9 cellular contexts compared by ENCODE assay signal in genomic region chr2:218260742-218261423, GRCh38. TPM values are rescaled to one million over a fixed set of nuclear protein-coding genes. Genes with fewer than 3 reads are reported as not detected.
DNase-seq lines count a peak whose midpoint lies in the region; ATAC-seq and TF ChIP-seq lines count a peak whose summit lies in the region.
"Had no signal": no experiment of that assay in that cellular context is flagged by ENCODE, and none has a peak within 500 bp of the region (broad histone marks: within the 10 kb centered on the region; RNA-seq: fewer than 3 reads in every experiment).

Gene GPBAR1 (plus strand): TSS chr2:218261015. CDS start chr2:218262725, 1,710 bp downstream.

- H3K9ac ChIP-seq in subcutaneous abdominal adipose tissue (ENCODE audit: low read length in 5 of 5): peak within 1 kb of the TSS in 4 of 5 donors; percentile 53 to 79 (median 66)

- ATAC-seq in activated naive CD8-positive, alpha-beta T cell treated with anti-CD3 and anti-CD28 coated beads, Interleukin-2, amount 10 ng/mL, durations not matched to agents 7 days and 5 days (ENCODE audit: low read depth): no peak
- peak; percentile 12 to 41 (median 34) for ATAC-seq in right lobe of liver

- H3K27ac Mint-ChIP-seq in activated naive CD8-positive, alpha-beta T cell treated with anti-CD3 and anti-CD28 coated beads, Interleukin-2, amount 10 ng/mL, durations not matched to agents 7 days and 5 days: peak within 1 kb of the TSS; percentile 34

- no peak for TF ChIP-seq POLR2A in right lobe of liver (IDR thresholded peaks at IDR 0.05)

- TF ChIP-seq CTCF in right lobe of liver (IDR thresholded peaks at IDR 0.05): no peak

- intact Hi-C loops in right lobe of liver (cut with DNase I): no loop called here

- H3K27me3 ChIP-seq in right lobe of liver: no peaks in the 10 kb centered on the region
- H3K27me3 ChIP-seq in subcutaneous abdominal adipose tissue (ENCODE audit: control insufficient read depth in 5 of 5, insufficient read depth in 4 of 5, low read length in 5 of 5): no peaks in the 10 kb centered on the region

- peaks cover 0 to 16% (median 6%) of the 10 kb centered on the region in 4 donors for H3K4me1 ChIP-seq in right lobe of liver
- peaks cover 38 to 82% (median 75%) of the 10 kb centered on the region in 5 donors for H3K4me1 ChIP-seq in subcutaneous abdominal adipose tissue (ENCODE audit: control insufficient read depth in 5 of 5, insufficient read depth in 5 of 5, low read length in 5 of 5)

- 55% methylated on average over 4 of the region's 10 CpGs for WGBS in right lobe of liver (ENCODE audit: insufficient coverage, low coverage, low lambda C conversion rate, missing lambda C conversion rate)

- H3K4me1 Mint-ChIP-seq in activated naive CD8-positive, alpha-beta T cell treated with anti-CD3 and anti-CD28 coated beads, Interleukin-2, amount 10 ng/mL, durations not matched to agents 7 days and 5 days: peaks cover 16% of the 10 kb centered on the region

- H3K27ac ChIP-seq in right lobe of liver (peak within 1 kb of the TSS; percentile 15 to 78 (median 51)), subcutaneous abdominal adipose tissue (ENCODE audit: low read depth, low read length) (peak within 1 kb of the TSS; percentile 83)

- peaks cover 2% of the 10 kb centered on the region for H3K36me3 Mint-ChIP-seq in activated naive CD8-positive, alpha-beta T cell treated with anti-CD3 and anti-CD28 coated beads, Interleukin-2, amount 10 ng/mL, durations not matched to agents 7 days and 5 days

- H3K9me3 ChIP-seq in right lobe of liver: no peaks in the 10 kb centered on the region
- H3K9me3 ChIP-seq in subcutaneous abdominal adipose tissue (ENCODE audit: control insufficient read depth in 5 of 5, low read length in 5 of 5): no peaks in the 10 kb centered on the region

- no peaks in the 10 kb centered on the region for H3K9me3 Mint-ChIP-seq in activated naive CD8-positive, alpha-beta T cell treated with anti-CD3 and anti-CD28 coated beads, Interleukin-2, amount 10 ng/mL, durations not matched to agents 7 days and 5 days

- H3K4me3 ChIP-seq in right lobe of liver (no peak within 1 kb of the TSS), subcutaneous abdominal adipose tissue (ENCODE audit: low read depth in 1 of 5, low read length in 5 of 5) (peak within 1 kb of the TSS; percentile 23 to 45 (median 30))

- DNase-seq in DMS153 (lab: John Stamatoyannopoulos, UW): peak; percentile 7
- DNase-seq in DMS153 treated with DMSO at 0.1 percent for 48 hours (lab: John Stamatoyannopoulos, UW; ENCODE audit: unreplicated experiment): no peak
- peak; percentile 31 for DNase-seq in activated naive CD8-positive, alpha-beta T cell treated with anti-CD3 and anti-CD28 coated beads, Interleukin-2, amount 10 ng/mL, durations not matched to agents 7 days and 5 days
- peak in 1 of 3 donors; percentile 63 for DNase-seq in right lobe of liver
- no peak for DNase-seq in T-helper 9 cell
- DNase-seq in T1000 (lab: John Stamatoyannopoulos, UW): no peak
- DNase-seq in A172 (ENCODE audit: low spot score): no peak
- DNase-seq: foreskin fibroblast had no signal

- H3K36me3 ChIP-seq in right lobe of liver (peaks cover 0 to 30% (median 2%) of the 10 kb centered on the region in 4 donors), subcutaneous abdominal adipose tissue (ENCODE audit: control insufficient read depth in 5 of 5, insufficient read depth in 5 of 5, low read length in 5 of 5) (peaks cover 0 to 41% (median 29%) of the 10 kb centered on the region in 5 donors)

- H3K4me3 Mint-ChIP-seq in activated naive CD8-positive, alpha-beta T cell treated with anti-CD3 and anti-CD28 coated beads, Interleukin-2, amount 10 ng/mL, durations not matched to agents 7 days and 5 days: no peak within 1 kb of the TSS

- H3K27me3 Mint-ChIP-seq in activated naive CD8-positive, alpha-beta T cell treated with anti-CD3 and anti-CD28 coated beads, Interleukin-2, amount 10 ng/mL, durations not matched to agents 7 days and 5 days: no peaks in the 10 kb centered on the region

- POLR2A ChIA-PET in activated naive CD8-positive, alpha-beta T cell treated with anti-CD3 and anti-CD28 coated beads, Interleukin-2, amount 10 ng/mL, durations not matched to agents 7 days and 5 days (lab: Charles Lee): interaction anchor here (1.6 kb wide), 1 partner anchor 9 kb away, joined by 4 read pairs; the partner anchor contains the start of genes AAMP and PNKD

RNA-seq across cellular contexts. Expression of gene GPBAR1, which starts in this region (rescaled TPM):
- under 1 TPM; 0.71 to 0.72 TPM for total RNA-seq in activated naive CD8-positive, alpha-beta T cell treated with anti-CD3 and anti-CD28 coated beads, Interleukin-2, amount 10 ng/mL, durations not matched to agents 7 days and 5 days
- total RNA-seq in right lobe of liver: 1 to 10 TPM in 2 of 6 experiments, under 1 TPM in 4; 0.56 to 3.2 (median 0.94) TPM
- total RNA-seq in A172 (2014; rRNA removed; shearing (Covaris generic)): not detected in 2 replicates

Comparison
In these comparisons a context has a peak if more than half of its experiments do, and no peak if none do; other contexts are left out.
1. Peak in DNase-seq in activated naive CD8-positive, alpha-beta T cell treated with anti-CD3 and anti-CD28 coated beads, Interleukin-2, amount 10 ng/mL, durations not matched to agents 7 days and 5 days; RNA of the gene not detected or under 1 TPM.
2. H3K4me3 ChIP-seq: peak in subcutaneous abdominal adipose tissue (5 of 5); none in right lobe of liver (0 of 3).